Comparison of ENCODE assay signal across 20 cellular contexts in the genomic region with DNA sequence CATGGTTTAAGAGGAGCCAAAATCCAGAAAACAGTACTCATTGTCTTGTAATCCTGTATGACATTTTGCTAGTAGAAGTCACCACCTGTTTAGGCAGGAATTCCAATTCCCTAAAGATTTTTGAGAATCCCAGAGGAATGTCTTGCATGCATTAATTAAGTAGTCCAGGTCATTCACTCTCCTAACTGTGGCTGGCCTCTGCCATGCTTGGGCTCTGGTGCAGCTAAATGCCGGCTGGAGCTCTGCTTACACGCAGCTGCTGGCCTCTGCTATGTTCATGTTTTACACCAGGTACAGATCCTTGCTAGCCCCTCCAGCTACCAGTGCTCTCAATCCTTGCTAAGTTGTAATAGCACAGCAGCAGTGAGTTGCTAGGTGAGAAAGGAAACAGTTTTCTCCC. TPM values are rescaled to one million over a fixed set of nuclear protein-coding genes. Genes with fewer than 3 reads are reported as not detected.
DNase-seq lines count a peak whose midpoint lies in the region; ATAC-seq and TF ChIP-seq lines count a peak whose summit lies in the region.
"Had no signal": no experiment of that assay in that cellular context is flagged by ENCODE, and none has a peak within 500 bp of the region (broad histone marks: within the 10 kb centered on the region; RNA-seq: fewer than 3 reads in every experiment).

No MANE protein-coding gene starts in this region.

- peaks cover 29% of the 10 kb centered on the region for H3K4me1 Mint-ChIP-seq in WTC11
- no peaks in the 10 kb centered on the region for H3K4me1 Mint-ChIP-seq in immature natural killer cell

- H3K4me3 ChIP-seq in AG10803 (ENCODE audit: low read length) (no peak overlapping the region), mesenchymal stem cell (ENCODE audit: insufficient read depth in 1 of 2, low read depth in 1 of 2, low read length in 2 of 2) (no peak overlapping the region)
- H3K4me3 ChIP-seq: adrenal gland, smooth muscle cell had no signal

- H3K18ac ChIP-seq in mesenchymal stem cell (ENCODE audit: low read depth in 1 of 2, low read length in 2 of 2): peak overlapping the region in 1 of 2 experiments; percentile 10

- no peak overlapping the region for H3K27ac ChIP-seq in mesenchymal stem cell (ENCODE audit: low read length, poor library complexity, severe bottlenecking)
- H3K27ac ChIP-seq: adrenal gland had no signal

- H3K9me3 Mint-ChIP-seq in WTC11: no peaks in the 10 kb centered on the region
- H3K9me3 Mint-ChIP-seq in immature natural killer cell: no peaks in the 10 kb centered on the region
- H3K9me3 Mint-ChIP-seq: activated T-helper 2 cell treated with anti-CD3 and anti-CD28 coated beads, Interferon-gamma antibody, Interleukin-2, Interleukin-4, amounts not matched to agents 10 μg/mL and 5 μg/mL and 100 μg/mL, durations not matched to agents 14 hours and 24 hours and 36 hours; stimulated activated naive B cell treated with anti-CD40 and anti-IgM and Interleukin-4, amounts not matched to agents 10 μg/mL and 1 μg/mL and 100 μg/mL, for 72 hours; type B pancreatic cell had no signal

- H3K23ac ChIP-seq in mesenchymal stem cell (ENCODE audit: low read length in 2 of 2): no peak overlapping the region

- no peak overlapping the region for H4K8ac ChIP-seq in mesenchymal stem cell (ENCODE audit: low read length)

- peak overlapping the region; percentile 21 for H4K91ac ChIP-seq in mesenchymal stem cell (ENCODE audit: low read length)

- WGBS in mesenchymal stem cell: 0% methylated on average over 2 of the region's 2 CpGs

- H3K27me3 Mint-ChIP-seq in WTC11 (ENCODE audit: low read depth) (no peaks in the 10 kb centered on the region), immature natural killer cell (ENCODE audit: low read depth in 3 of 3) (peaks cover 5 to 10% (median 6%) of the 10 kb centered on the region in 3 donors)
- H3K27me3 Mint-ChIP-seq: stimulated activated naive B cell treated with anti-CD40 and anti-IgM and Interleukin-4, amounts not matched to agents 10 μg/mL and 1 μg/mL and 100 μg/mL, for 72 hours; type B pancreatic cell had no signal

- H3K27ac Mint-ChIP-seq in WTC11: peak overlapping the region; percentile 86
- H3K27ac Mint-ChIP-seq in immature natural killer cell: no peak overlapping the region
- H3K27ac Mint-ChIP-seq: activated T-helper 2 cell treated with anti-CD3 and anti-CD28 coated beads, Interferon-gamma antibody, Interleukin-2, Interleukin-4, amounts not matched to agents 10 μg/mL and 5 μg/mL and 100 μg/mL, durations not matched to agents 14 hours and 24 hours and 36 hours; stimulated activated naive B cell treated with anti-CD40 and anti-IgM and Interleukin-4, amounts not matched to agents 10 μg/mL and 1 μg/mL and 100 μg/mL, for 72 hours; type B pancreatic cell had no signal

- no peak overlapping the region for H3K4ac ChIP-seq in mesenchymal stem cell (ENCODE audit: low read depth in 1 of 2, low read length in 2 of 2)

- POLR2A ChIA-PET in WTC11 (lab: Charles Lee): interaction anchor here (1.0 to 1.2 kb wide), 2 partner anchors 13 to 16 kb away, joined by 3 to 7 read pairs; a partner anchor contains a TSS

- H3K36me3 Mint-ChIP-seq in WTC11 (no peaks in the 10 kb centered on the region), immature natural killer cell (no peaks in the 10 kb centered on the region)
- H3K36me3 Mint-ChIP-seq: stimulated activated naive B cell treated with anti-CD40 and anti-IgM and Interleukin-4, amounts not matched to agents 10 μg/mL and 1 μg/mL and 100 μg/mL, for 72 hours; type B pancreatic cell had no signal

- H3K79me1 ChIP-seq in mesenchymal stem cell (replicated peaks; ENCODE audit: low read length, poor library complexity, severe bottlenecking): no peaks in the 10 kb centered on the region

- no peaks in the 10 kb centered on the region for H3K9me3 ChIP-seq in mesenchymal stem cell (ENCODE audit: control insufficient read depth, low read length)
- H3K9me3 ChIP-seq: adrenal gland, Caco-2 had no signal

- no peak overlapping the region for H2BK15ac ChIP-seq in mesenchymal stem cell (ENCODE audit: low read depth, poor library complexity, severe bottlenecking)

- H2BK12ac ChIP-seq in mesenchymal stem cell (ENCODE audit: low read length in 2 of 2): peak overlapping the region in 1 of 2 experiments; percentile 32

- no peak overlapping the region for H2BK5ac ChIP-seq in mesenchymal stem cell (ENCODE audit: low read depth, low read length, poor library complexity, severe bottlenecking)

- H2AK5ac ChIP-seq in mesenchymal stem cell (ENCODE audit: low read length, severe bottlenecking): no peak overlapping the region

- no peak overlapping the region for H3K14ac ChIP-seq in mesenchymal stem cell (ENCODE audit: low read length in 2 of 2)

- no peaks in the 10 kb centered on the region for H3K27me3 ChIP-seq in mesenchymal stem cell (ENCODE audit: control insufficient read depth in 1 of 2, insufficient read depth in 1 of 2, low read length in 2 of 2)
- H3K27me3 ChIP-seq: adrenal gland had no signal

- DNase-seq in AG10803 (ENCODE audit: low read depth): peak; percentile 64
- peak; percentile 20 for DNase-seq in HT1080 (ENCODE audit: low read depth)
- DNase-seq in WTC11 (ENCODE audit: low spot score): peak; percentile 53
- no peak for DNase-seq in mesenchymal stem cell
- DNase-seq in HuH-7.5 (ENCODE audit: low spot score): no peak
- DNase-seq in Ammon's horn (ENCODE audit: low spot score): no peak
- DNase-seq in immature natural killer cell: no peak
- DNase-seq: ACHN; adrenal gland; Caco-2; foreskin melanocyte; GDM1; midbrain; NCI-H1417 treated with DMSO at 0.1 percent for 48 hours; NCI-H510A treated with DMSO at 0.1 percent for 48 hours; stimulated activated naive B cell treated with anti-CD40 and anti-IgM and Interleukin-4, amounts not matched to agents 10 μg/mL and 1 μg/mL and 100 μg/mL, for 72 hours had no signal

- no peak overlapping the region for H3K4me2 ChIP-seq in mesenchymal stem cell (ENCODE audit: low read length, poor library complexity, severe bottlenecking)
- H3K4me2 ChIP-seq: smooth muscle cell had no signal

- ATAC-seq in WTC11: peak; percentile 96
- ATAC-seq in GM18909 (IDR thresholded peaks at IDR 0.05; ENCODE audit: poor library complexity, unreplicated experiment): no peak
- ATAC-seq: stimulated activated naive B cell treated with anti-CD40 and anti-IgM and Interleukin-4, amounts not matched to agents 10 μg/mL and 1 μg/mL and 100 μg/mL, for 72 hours had no signal

- no peak overlapping the region for H3K9ac ChIP-seq in mesenchymal stem cell (ENCODE audit: low read length)

- H3K36me3 ChIP-seq in mesenchymal stem cell (ENCODE audit: control insufficient read depth in 1 of 2, insufficient read depth in 2 of 2, low read depth in 1 of 2, low read length in 2 of 2): no peaks in the 10 kb centered on the region
- H3K36me3 ChIP-seq: adrenal gland had no signal

- TF ChIP-seq CTCF in AG10803 (conservative IDR thresholded peaks at IDR 0.05; ENCODE audit: low read length) (no peak), WTC11 (IDR thresholded peaks at IDR 0.05) (no peak)

- H2BK120ac ChIP-seq in mesenchymal stem cell (ENCODE audit: low read depth, low read length): no peak overlapping the region

- no peak overlapping the region for H2AFZ ChIP-seq in mesenchymal stem cell (ENCODE audit: low read depth, low read length)

- H3K4me1 ChIP-seq in mesenchymal stem cell (ENCODE audit: control insufficient read depth, insufficient read depth, low read depth, low read length): peaks cover 2% of the 10 kb centered on the region
- H3K4me1 ChIP-seq: adrenal gland, Caco-2 had no signal

- CTCF ChIA-PET in WTC11 (lab: Charles Lee): interaction anchor here (0.8 kb wide), 1 partner anchor 12 kb away, joined by 3 read pairs; no protein-coding TSS in a partner anchor

- H3K4me3 Mint-ChIP-seq in WTC11 (no peak overlapping the region), immature natural killer cell (no peak overlapping the region)
- H3K4me3 Mint-ChIP-seq: stimulated activated naive B cell treated with anti-CD40 and anti-IgM and Interleukin-4, amounts not matched to agents 10 μg/mL and 1 μg/mL and 100 μg/mL, for 72 hours; type B pancreatic cell had no signal

TF ChIP-seq in WTC11, 78 proteins besides CTCF, POLR2A, EP300 and RAD21:
- TF ChIP-seq, protein P1, sequence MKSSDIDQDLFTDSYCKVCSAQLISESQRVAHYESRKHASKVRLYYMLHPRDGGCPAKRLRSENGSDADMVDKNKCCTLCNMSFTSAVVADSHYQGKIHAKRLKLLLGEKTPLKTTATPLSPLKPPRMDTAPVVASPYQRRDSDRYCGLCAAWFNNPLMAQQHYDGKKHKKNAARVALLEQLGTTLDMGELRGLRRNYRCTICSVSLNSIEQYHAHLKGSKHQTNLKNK (CRISPR knock-in tag; IDR thresholded peaks at IDR 0.05): no peak

RNA-seq across cellular contexts. Expression of a gene that starts 16.3 kb away (rescaled TPM):
- total RNA-seq in HT1080 (2014; rRNA removed; shearing (Covaris generic)): 153 and 176 TPM in 2 replicates
- 153 and 197 TPM in 2 replicates for polyA plus RNA-seq in HT1080 (2015; cell fraction: cytosol; rRNA removed)
- 399 and 406 TPM in 2 replicates for polyA plus RNA-seq in HT1080 (2015; cell fraction: nucleus; rRNA removed)
- total RNA-seq in WTC11 (2021): 146 to 165 TPM (median 153 TPM) in 3 replicates
- polyA plus RNA-seq in mesenchymal stem cell (2013, experiment 1 of 2): 346 TPM
- 339 TPM for polyA plus RNA-seq in mesenchymal stem cell (2013, experiment 2 of 2)
- polyA plus RNA-seq in immature natural killer cell: 10 to 100 TPM; 28.7 to 62.2 (median 34.3) TPM

Comparison
In these comparisons a context has a peak if more than half of its experiments do, and no peak if none do; other contexts are left out.
1. DNase-seq: peak in AG10803 (single experiment), HT1080 (single experiment) and WTC11 (single experiment); none in mesenchymal stem cell (single experiment), HuH-7.5 (single experiment), Ammon's horn (single experiment) and immature natural killer cell (0 of 3).